19 cellular contexts compared by ENCODE assay signal in genomic region chr7:108863221-108863848, GRCh38.
DNase-seq lines count a peak whose midpoint lies in the region; ATAC-seq, FAIRE-seq and TF ChIP-seq lines count a peak whose summit lies in the region.
"Had no signal": no experiment of that assay in that cellular context is flagged by ENCODE, and none has a peak within 500 bp of the region (broad histone marks: within the 10 kb centered on the region; RNA-seq: fewer than 3 reads in every experiment).

No MANE protein-coding gene starts in this region.

- H3K9me3 ChIP-seq in H1 (ENCODE audit: insufficient read depth in 2 of 2, low read depth in 1 of 2, low read length in 1 of 2) = no peaks in the 10 kb centered on the region
- H3K9me3 ChIP-seq in neuronal stem cell (replicated peaks in 1 of 2; ENCODE audit: control insufficient read depth in 2 of 2, insufficient read depth in 1 of 2, low read depth in 1 of 2, low read length in 2 of 2) = peaks cover 0 to 8% of the 10 kb centered on the region in 2 donors
- peaks cover 1% of the 10 kb centered on the region for H3K9me3 ChIP-seq in aorta (ENCODE audit: control insufficient read depth, low read length)
- H3K9me3 ChIP-seq in small intestine (ENCODE audit: control insufficient read depth, low read depth) = no peaks in the 10 kb centered on the region
- H3K9me3 ChIP-seq: A549, HAP-1 had no signal

- H3K27ac ChIP-seq in H1 (ENCODE audit: low read depth, low read length) (no peak overlapping the region), neuronal stem cell (replicated peaks; ENCODE audit: low read length) (no peak overlapping the region), aorta (ENCODE audit: low read depth in 1 of 2, low read length in 2 of 2) (no peak overlapping the region), small intestine (ENCODE audit: low read depth in 1 of 2, low read length in 1 of 2) (no peak overlapping the region)
- H3K27ac ChIP-seq: 22Rv1, A549 had no signal

- H3K79me2 ChIP-seq in H1 (ENCODE audit: control insufficient read depth in 1 of 2, insufficient read depth in 2 of 2, low read length in 2 of 2) = no peaks in the 10 kb centered on the region

- ATAC-seq in aorta (ENCODE audit: low FRiP score) = peak; percentile 33
- ATAC-seq: A549, HepG2 had no signal

- H3K18ac ChIP-seq in H1 (ENCODE audit: extremely low read depth, low read length) = no peak overlapping the region
- H3K18ac ChIP-seq in neuronal stem cell (ENCODE audit: low read length) = peak overlapping the region; percentile 56

- H2BK5ac ChIP-seq in H1 (ENCODE audit: low read depth, low read length) (no peak overlapping the region), neuronal stem cell (ENCODE audit: low read length) (no peak overlapping the region)

- H3K56ac ChIP-seq in H1 (replicated peaks; ENCODE audit: insufficient read length, low read depth, low read length) = no peak overlapping the region

- no peak overlapping the region for H4K8ac ChIP-seq in H1 (ENCODE audit: extremely low read depth, insufficient read depth, low read length)
- no peak overlapping the region for H4K8ac ChIP-seq in neuronal stem cell (ENCODE audit: low read depth, low read length)

- intact Hi-C loops in aorta (cut with DNase I) = no loop called here

- TF ChIP-seq POLR2A in H1 (IDR thresholded peaks at IDR 0.05; ENCODE audit: control extremely low read depth in 1 of 2, low read depth in 2 of 2, low read length in 2 of 2) = no peak

- H4K91ac ChIP-seq in H1 (replicated peaks; ENCODE audit: insufficient read length, low read length) (no peak overlapping the region), neuronal stem cell (ENCODE audit: low read depth, low read length, poor library complexity) (no peak overlapping the region)

- peak; percentile 21 to 25; a peak in 2 of 4 replicates for TF ChIP-seq RAD21 in H1 (IDR thresholded peaks at IDR 0.05 in 1 of 2, conservative IDR thresholded peaks at IDR 0.05 in 1 of 2; ENCODE audit: low read depth in 2 of 2, low read length in 2 of 2)

- H3K23ac ChIP-seq in H1 (ENCODE audit: insufficient read length) (no peak overlapping the region), neuronal stem cell (ENCODE audit: low read depth, low read length, poor library complexity) (no peak overlapping the region)

- POLR2A ChIA-PET in H1 (lab: Charles Lee; ENCODE audit: partially characterized antibody) = no interaction called here

- TF ChIP-seq EP300 in H1 (IDR thresholded peaks at IDR 0.05; ENCODE audit: borderline replicate concordance in 1 of 2, low read depth in 2 of 2, low read length in 2 of 2) = no peak

- no peaks in the 10 kb centered on the region for H3K23me2 ChIP-seq in H1 (ENCODE audit: low read depth, low read length)

- H3K4me3 ChIP-seq in H1 (ENCODE audit: extremely low read depth in 1 of 4, insufficient read depth in 2 of 4, low read depth in 3 of 4, low read length in 4 of 4) (no peak overlapping the region), neuronal stem cell (ENCODE audit: low read length in 2 of 2) (peak overlapping the region in 1 of 2 donors; percentile 66), aorta (ENCODE audit: low read length in 2 of 2) (no peak overlapping the region), small intestine (ENCODE audit: low read depth in 1 of 2, low read length in 2 of 2) (no peak overlapping the region)
- H3K4me3 ChIP-seq: A549, HAP-1 had no signal

- H3K36me3 ChIP-seq in H1 (ENCODE audit: control insufficient read depth in 2 of 4, insufficient read depth in 4 of 4, low read length in 3 of 4) (no peaks in the 10 kb centered on the region), neuronal stem cell (replicated peaks in 1 of 2; ENCODE audit: control insufficient read depth in 2 of 2, insufficient read depth in 2 of 2, low read length in 2 of 2) (no peaks in the 10 kb centered on the region), aorta (ENCODE audit: control insufficient read depth in 1 of 2, insufficient read depth in 2 of 2, low read length in 1 of 2) (no peaks in the 10 kb centered on the region), small intestine (ENCODE audit: control insufficient read depth in 2 of 2, insufficient read depth in 2 of 2, low read length in 2 of 2) (no peaks in the 10 kb centered on the region)
- H3K36me3 ChIP-seq: HAP-1 had no signal

- peak in 1 of 3 experiments; percentile 0; a peak in 1 of 4 replicates for TF ChIP-seq CTCF in H1 (IDR thresholded peaks at IDR 0.05; ENCODE audit: control extremely low read depth in 1 of 3, insufficient read depth in 1 of 3, low read depth in 1 of 3, low read length in 3 of 3)

- no peak overlapping the region for H3K9ac ChIP-seq in H1 (replicated peaks in 1 of 4; ENCODE audit: extremely low read depth in 1 of 4, low read depth in 3 of 4, low read length in 3 of 4)
- H3K9ac ChIP-seq in neuronal stem cell (ENCODE audit: low read depth, low read length, poor library complexity) = no peak overlapping the region

- H3K4me1 ChIP-seq in H1 (replicated peaks in 1 of 4; ENCODE audit: control insufficient read depth in 3 of 4, insufficient read depth in 4 of 4, low read length in 3 of 4) (peaks cover 0 to 5% (median 0%) of the 10 kb centered on the region in 4 experiments; a peak in 1 of 7 replicates), neuronal stem cell (ENCODE audit: control insufficient read depth in 2 of 2, insufficient read depth in 1 of 2, low read depth in 1 of 2, low read length in 2 of 2) (no peaks in the 10 kb centered on the region), aorta (ENCODE audit: control insufficient read depth in 1 of 2, insufficient read depth in 2 of 2, low read length in 2 of 2) (no peaks in the 10 kb centered on the region), small intestine (ENCODE audit: control insufficient read depth in 2 of 2, insufficient read depth in 1 of 2, low read depth in 1 of 2, low read length in 1 of 2) (no peaks in the 10 kb centered on the region)
- H3K4me1 ChIP-seq: A549, HAP-1 had no signal

- H2BK20ac ChIP-seq in H1 (ENCODE audit: low read length) = no peak overlapping the region

- H2BK120ac ChIP-seq in H1 (replicated peaks; ENCODE audit: low read depth, low read length) (no peak overlapping the region), neuronal stem cell (ENCODE audit: low read depth, low read length) (no peak overlapping the region)

- CTCF ChIA-PET in H1 (lab: Charles Lee; ENCODE audit: partially characterized antibody) = interaction anchor here (0.9 to 1.4 kb wide), 2 partner anchors 11 kb away, joined by 3 to 4 read pairs; no protein-coding TSS in a partner anchor

- H2AK5ac ChIP-seq in H1 (ENCODE audit: low read depth, low read length) (no peak overlapping the region), neuronal stem cell (ENCODE audit: low read depth, low read length) (no peak overlapping the region)

- no peaks in the 10 kb centered on the region for H4K20me1 ChIP-seq in H1 (replicated peaks in 1 of 2; ENCODE audit: control insufficient read depth in 1 of 2, insufficient read depth in 2 of 2, low read length in 2 of 2)

- H2BK15ac ChIP-seq in H1 (ENCODE audit: low read length) (no peak overlapping the region), neuronal stem cell (ENCODE audit: low read length) (no peak overlapping the region)

- H3K4ac ChIP-seq in H1 (replicated peaks; ENCODE audit: insufficient read length, low read depth, low read length) = no peak overlapping the region
- H3K4ac ChIP-seq in neuronal stem cell (ENCODE audit: low read length) = no peak overlapping the region

- H2AFZ ChIP-seq in H1 (ENCODE audit: low read length) (peak overlapping the region; percentile 61), neuronal stem cell (ENCODE audit: low read length) (no peak overlapping the region)

- FAIRE-seq in H1 (lab: Jason Lieb, UNC) = no peak
- no peak for FAIRE-seq in small intestine (lab: Jason Lieb, UNC)
- FAIRE-seq: A549, G401.6, GM12891, GM18507, HepG2 had no signal

- H3K79me1 ChIP-seq in H1 (ENCODE audit: low read depth, low read length) (no peaks in the 10 kb centered on the region), neuronal stem cell (ENCODE audit: low read depth, low read length) (no peaks in the 10 kb centered on the region)

- no peak overlapping the region for H3K4me2 ChIP-seq in H1 (ENCODE audit: insufficient read depth in 1 of 2, low read depth in 2 of 2, low read length in 2 of 2)
- H3K4me2 ChIP-seq in neuronal stem cell (ENCODE audit: insufficient read depth, low read length, poor library complexity, severe bottlenecking) = no peak overlapping the region
- H3K4me2 ChIP-seq: A549 had no signal

- H3K27me3 ChIP-seq in H1 (replicated peaks in 1 of 4; ENCODE audit: control insufficient read depth in 3 of 4, extremely low read depth in 1 of 4, insufficient read depth in 3 of 4, low read length in 3 of 4) (no peaks in the 10 kb centered on the region; a peak in 1 of 7 replicates), neuronal stem cell (ENCODE audit: control insufficient read depth in 3 of 3, insufficient read depth in 3 of 3, low read depth in 1 of 3, low read length in 3 of 3) (no peaks in the 10 kb centered on the region), aorta (ENCODE audit: control insufficient read depth in 1 of 2, insufficient read depth in 2 of 2, low read length in 1 of 2) (no peaks in the 10 kb centered on the region), small intestine (ENCODE audit: control insufficient read depth in 2 of 2, insufficient read depth in 2 of 2, low read length in 2 of 2) (no peaks in the 10 kb centered on the region)

- DNase-seq in DMS53 (lab: John Stamatoyannopoulos, UW) (peak; percentile 28), DMS53 treated with DMSO at 0.1 percent for 48 hours (lab: John Stamatoyannopoulos, UW; ENCODE audit: unreplicated experiment) (no peak), H1 (ENCODE audit: low read depth in 1 of 2, low spot score in 2 of 2) (no peak), neuronal stem cell (ENCODE audit: low spot score) (no peak), aorta (no peak), small intestine (no peak), NCI-H226 (no peak), NAMALWA (ENCODE audit: low spot score) (no peak)
- DNase-seq: C1 segment of cervical spinal cord; Calu3; CD4-positive, alpha-beta T cell; KBM-7 had no signal

- H3K14ac ChIP-seq in H1 (ENCODE audit: insufficient read length) = no peak overlapping the region
- no peak overlapping the region for H3K14ac ChIP-seq in neuronal stem cell (ENCODE audit: low read length)

- H4K5ac ChIP-seq in H1 (ENCODE audit: insufficient read length, low read depth, low read length) = no peak overlapping the region

- WGBS in H1 (ENCODE audit: extremely low coverage in 1 of 2, insufficient coverage in 1 of 2, insufficient read length in 1 of 2, insufficient replicate concordance in 2 of 2, low coverage in 1 of 2, low lambda C conversion rate in 2 of 2, missing lambda C conversion rate in 1 of 2), 2 experiments = 84% methylated on average over 9 of the region's 9 CpGs; no CpG with 5 or more reads in 1 of the 2 experiments
- no CpG with 5 or more reads among the region's 9 CpGs for WGBS in neuronal stem cell (ENCODE audit: extremely low coverage in 2 of 2, insufficient read length in 2 of 2, insufficient replicate concordance in 1 of 2), 2 donors
- 90% methylated on average over 9 of the region's 9 CpGs for WGBS in aorta, 2 donors
- WGBS in small intestine, 3 donors = 76 to 84% (median 80%) methylated on average over 9 of the region's 9 CpGs

- H2BK12ac ChIP-seq in H1 (ENCODE audit: low read depth, low read length) = no peak overlapping the region
- H2BK12ac ChIP-seq in neuronal stem cell (ENCODE audit: low read length) = no peak overlapping the region

TF ChIP-seq in H1, 55 proteins besides CTCF, POLR2A, EP300 and RAD21 (continues in another document):
- TF ChIP-seq YY1 (IDR thresholded peaks at IDR 0.05; ENCODE audit: low read depth, low read length) (no peak), NRF1 (IDR thresholded peaks at IDR 0.05; ENCODE audit: low read depth, low read length) (no peak)
